ENCODE assay signal across 8 cellular contexts in the genomic region with DNA sequence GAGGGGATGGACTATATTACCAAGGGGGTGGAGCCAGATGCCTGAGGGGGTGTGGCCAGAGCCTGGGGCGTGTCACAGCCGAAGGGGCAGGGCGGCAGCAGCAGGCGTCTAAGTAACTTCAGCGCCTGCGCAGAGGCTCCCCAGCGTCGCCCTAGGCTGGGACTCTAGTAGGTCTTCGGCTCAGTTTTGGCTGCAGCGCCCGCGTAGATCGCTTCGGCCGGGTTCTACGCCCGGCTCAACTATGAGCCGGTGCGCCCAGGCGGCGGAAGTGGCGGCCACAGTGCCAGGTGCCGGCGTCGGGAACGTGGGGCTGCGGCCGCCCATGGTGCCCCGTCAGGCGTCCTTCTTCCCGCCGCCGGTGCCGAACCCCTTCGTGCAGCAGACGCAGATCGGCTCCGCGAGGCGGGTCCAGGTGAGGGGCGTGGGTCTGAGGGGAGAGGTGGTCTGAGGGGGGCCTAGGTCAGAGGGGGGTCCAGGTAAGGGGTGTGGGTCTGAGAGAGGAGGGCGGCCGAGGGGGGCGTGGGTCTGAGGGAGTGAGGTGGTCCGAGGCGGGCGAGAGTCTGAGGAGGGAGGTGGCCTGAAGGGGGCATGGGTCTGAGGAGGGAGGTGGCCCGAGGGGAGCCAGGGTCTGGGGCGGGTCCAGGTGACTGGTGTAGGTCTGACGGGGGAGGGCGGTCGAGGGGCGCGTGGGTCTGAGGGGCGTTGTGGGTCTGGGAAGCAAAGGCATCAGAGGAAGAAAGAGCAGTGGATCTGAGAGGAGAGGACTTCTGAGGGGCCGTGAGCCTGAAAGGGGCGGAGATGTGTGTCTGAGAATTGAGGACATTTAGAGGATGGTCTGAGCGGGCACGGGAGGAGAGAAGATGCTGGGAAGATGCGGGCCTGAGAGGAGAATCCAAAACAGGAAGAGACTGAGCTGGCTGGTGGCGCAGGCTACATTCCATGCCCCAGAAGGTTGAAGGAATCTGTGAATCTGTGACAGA. TPM values are rescaled to one million over a fixed set of nuclear protein-coding genes. Genes with fewer than 3 reads are reported as not detected.
DNase-seq lines count a peak whose midpoint lies in the region; ATAC-seq lines count a peak whose summit lies in the region.

Gene LPCAT2 (plus strand): TSS at position 132 of the 980 bp plus-strand sequence. CDS start 110 bp downstream, at position 242.

- DNase-seq in DMS79 treated with DMSO at 0.1 percent for 48 hours (lab: John Stamatoyannopoulos, UW): peak; percentile 13
- no peak for DNase-seq in DMS79 (lab: John Stamatoyannopoulos, UW)
- peak; percentile 77 for DNase-seq in MV-4-11 (lab: John Stamatoyannopoulos, UW)
- DNase-seq in activated CD4-positive, CD25-positive, alpha-beta regulatory T cell treated with anti-CD3 and anti-CD28 coated beads, Interleukin-2, amount 50 U/mL, for 72 hours: peak; percentile 42
- DNase-seq in mesenteric fat pad (ENCODE audit: low spot score): no peak
- DNase-seq in stimulated activated CD8-positive, alpha-beta memory T cell treated with anti-CD3 and anti-CD28 coated beads, Interleukin-4, amount 100 ng/mL, for 24 hours (ENCODE audit: low read depth): peak; percentile 24

- peak; percentile 88 for ATAC-seq in esophagus mucosa
- ATAC-seq in HG02798 (IDR thresholded peaks at IDR 0.05; ENCODE audit: poor library complexity, unreplicated experiment): no peak

RNA-seq across cellular contexts. Expression of gene LPCAT2, which starts in this region (rescaled TPM):
- total RNA-seq in esophagus mucosa (9.8 TPM), mesenteric fat pad (15.7 TPM)

Comparison
In these comparisons a context has a peak if more than half of its experiments do, and no peak if none do; other contexts are left out.
1. DNase-seq: peak in DMS79 treated with DMSO at 0.1 percent for 48 hours (single experiment), MV-4-11 (single experiment), activated CD4-positive, CD25-positive, alpha-beta regulatory T cell treated with anti-CD3 and anti-CD28 coated beads, Interleukin-2, amount 50 U/mL, for 72 hours (single experiment) and stimulated activated CD8-positive, alpha-beta memory T cell treated with anti-CD3 and anti-CD28 coated beads, Interleukin-4, amount 100 ng/mL, for 24 hours (single experiment); none in DMS79 (single experiment) and mesenteric fat pad (single experiment).